In genomic region chr5:77209495-77210090, GRCh38 we compare ENCODE assay signal across 9 cellular contexts. TPM values are rescaled to one million over a fixed set of nuclear protein-coding genes. Genes with fewer than 3 reads are reported as not detected.
DNase-seq lines count a peak whose midpoint lies in the region; ATAC-seq lines count a peak whose summit lies in the region.
"Had no signal": no experiment of that assay in that cellular context is flagged by ENCODE, and none has a peak within 500 bp of the region (broad histone marks: within the 10 kb centered on the region; RNA-seq: fewer than 3 reads in every experiment).

No MANE protein-coding gene starts in this region.

- peak overlapping the region; percentile 87 for H3K4me3 Mint-ChIP-seq in T-helper 2 cell treated with Interferon-gamma antibody and Interleukin-4, amounts not matched to agents 5 μg/mL and 100 μg/mL, for 36 hours
- H3K4me3 Mint-ChIP-seq in activated CD4-positive, alpha-beta memory T cell treated with anti-CD3 and anti-CD28 coated beads, Interleukin-2, amount 10 ng/mL, durations not matched to agents 7 days and 5 days: peak overlapping the region; percentile 76
- peak overlapping the region; percentile 73 for H3K4me3 Mint-ChIP-seq in stimulated activated effector memory CD8-positive, alpha-beta T cell treated with anti-CD3 and anti-CD28 coated beads, Interleukin-12 subunit alpha, Interleukin-12 subunit beta, amount 100 ng/mL, for 72 hours

- ATAC-seq in stimulated activated effector memory CD8-positive, alpha-beta T cell treated with anti-CD3 and anti-CD28 coated beads, Interleukin-12 subunit alpha, Interleukin-12 subunit beta, amount 100 ng/mL, for 72 hours: no peak
- ATAC-seq in GM18907 (IDR thresholded peaks at IDR 0.05; ENCODE audit: unreplicated experiment): no peak

- no peaks in the 10 kb centered on the region for H3K9me3 Mint-ChIP-seq in T-helper 2 cell treated with Interferon-gamma antibody and Interleukin-4, amounts not matched to agents 5 μg/mL and 100 μg/mL, for 36 hours
- no peaks in the 10 kb centered on the region for H3K9me3 Mint-ChIP-seq in activated CD4-positive, alpha-beta memory T cell treated with anti-CD3 and anti-CD28 coated beads, Interleukin-2, amount 10 ng/mL, durations not matched to agents 7 days and 5 days
- no peaks in the 10 kb centered on the region for H3K9me3 Mint-ChIP-seq in stimulated activated effector memory CD8-positive, alpha-beta T cell treated with anti-CD3 and anti-CD28 coated beads, Interleukin-12 subunit alpha, Interleukin-12 subunit beta, amount 100 ng/mL, for 72 hours

- CTCF ChIA-PET in activated CD4-positive, alpha-beta memory T cell treated with anti-CD3 and anti-CD28 coated beads, Interleukin-2, amount 10 ng/mL, durations not matched to agents 7 days and 5 days (lab: Charles Lee): interaction anchor here (0.6 to 0.8 kb wide), 2 partner anchors 27 to 30 kb away, joined by 3 read pairs; no protein-coding TSS in a partner anchor

- DNase-seq in T-helper 2 cell treated with Interferon-gamma antibody and Interleukin-4, amounts not matched to agents 5 μg/mL and 100 μg/mL, for 36 hours (ENCODE audit: low spot score): no peak
- DNase-seq in T-helper 2 cell: no peak
- DNase-seq in activated CD4-positive, alpha-beta memory T cell treated with anti-CD3 and anti-CD28 coated beads, Interleukin-2, amount 10 ng/mL, durations not matched to agents 7 days and 5 days: no peak
- DNase-seq in stimulated activated effector memory CD8-positive, alpha-beta T cell treated with anti-CD3 and anti-CD28 coated beads, Interleukin-12 subunit alpha, Interleukin-12 subunit beta, amount 100 ng/mL, for 72 hours (ENCODE audit: low spot score in 2 of 2): no peak
- no peak for DNase-seq in NCI-H187 (lab: John Stamatoyannopoulos, UW)
- no peak for DNase-seq in cortex of kidney (lab: John Stamatoyannopoulos, UW)

- H3K4me3 ChIP-seq in iPS-18c (ENCODE audit: insufficient read depth, low read depth, low read length): peak overlapping the region; percentile 63; the same call in 1 of the 2 replicates

- H3K9me3 ChIP-seq in iPS-18c (ENCODE audit: control insufficient read depth, insufficient read depth, low read length): no peaks in the 10 kb centered on the region
- H3K9me3 ChIP-seq: left lung had no signal

- peaks cover 63% of the 10 kb centered on the region for H3K27me3 Mint-ChIP-seq in T-helper 2 cell treated with Interferon-gamma antibody and Interleukin-4, amounts not matched to agents 5 μg/mL and 100 μg/mL, for 36 hours (ENCODE audit: low read depth)
- H3K27me3 Mint-ChIP-seq in activated CD4-positive, alpha-beta memory T cell treated with anti-CD3 and anti-CD28 coated beads, Interleukin-2, amount 10 ng/mL, durations not matched to agents 7 days and 5 days: peaks cover 66% of the 10 kb centered on the region

- H3K36me3 Mint-ChIP-seq in T-helper 2 cell treated with Interferon-gamma antibody and Interleukin-4, amounts not matched to agents 5 μg/mL and 100 μg/mL, for 36 hours (ENCODE audit: low read depth): no peaks in the 10 kb centered on the region
- peaks cover 5% of the 10 kb centered on the region for H3K36me3 Mint-ChIP-seq in activated CD4-positive, alpha-beta memory T cell treated with anti-CD3 and anti-CD28 coated beads, Interleukin-2, amount 10 ng/mL, durations not matched to agents 7 days and 5 days (ENCODE audit: low read depth)
- no peaks in the 10 kb centered on the region for H3K36me3 Mint-ChIP-seq in stimulated activated effector memory CD8-positive, alpha-beta T cell treated with anti-CD3 and anti-CD28 coated beads, Interleukin-12 subunit alpha, Interleukin-12 subunit beta, amount 100 ng/mL, for 72 hours

- POLR2A ChIA-PET in activated CD4-positive, alpha-beta memory T cell treated with anti-CD3 and anti-CD28 coated beads, Interleukin-2, amount 10 ng/mL, durations not matched to agents 7 days and 5 days (lab: Charles Lee): no interaction called here

- H3K4me1 Mint-ChIP-seq in T-helper 2 cell treated with Interferon-gamma antibody and Interleukin-4, amounts not matched to agents 5 μg/mL and 100 μg/mL, for 36 hours (ENCODE audit: low read depth): peaks cover 14% of the 10 kb centered on the region
- H3K4me1 Mint-ChIP-seq in activated CD4-positive, alpha-beta memory T cell treated with anti-CD3 and anti-CD28 coated beads, Interleukin-2, amount 10 ng/mL, durations not matched to agents 7 days and 5 days: peaks cover 11% of the 10 kb centered on the region
- H3K4me1 Mint-ChIP-seq in stimulated activated effector memory CD8-positive, alpha-beta T cell treated with anti-CD3 and anti-CD28 coated beads, Interleukin-12 subunit alpha, Interleukin-12 subunit beta, amount 100 ng/mL, for 72 hours: peaks cover 15% of the 10 kb centered on the region

- peak overlapping the region; percentile 41 for H3K27ac Mint-ChIP-seq in T-helper 2 cell treated with Interferon-gamma antibody and Interleukin-4, amounts not matched to agents 5 μg/mL and 100 μg/mL, for 36 hours
- H3K27ac Mint-ChIP-seq in activated CD4-positive, alpha-beta memory T cell treated with anti-CD3 and anti-CD28 coated beads, Interleukin-2, amount 10 ng/mL, durations not matched to agents 7 days and 5 days: no peak overlapping the region
- H3K27ac Mint-ChIP-seq in stimulated activated effector memory CD8-positive, alpha-beta T cell treated with anti-CD3 and anti-CD28 coated beads, Interleukin-12 subunit alpha, Interleukin-12 subunit beta, amount 100 ng/mL, for 72 hours: no peak overlapping the region

RNA-seq across cellular contexts. Expression of gene PDE8B, which starts 0.9 kb away (rescaled TPM):
- under 1 TPM in 1 of 2 experiments, not detected in 1; 0.05 TPM for total RNA-seq in activated CD4-positive, alpha-beta memory T cell treated with anti-CD3 and anti-CD28 coated beads, Interleukin-2, amount 10 ng/mL, durations not matched to agents 7 days and 5 days
